Comparison of ENCODE assay signal across 10 cellular contexts in genomic region chr3:33063651-33064051, GRCh38. TPM values are rescaled to one million over a fixed set of nuclear protein-coding genes. Genes with fewer than 3 reads are reported as not detected.
DNase-seq lines count a peak whose midpoint lies in the region; ATAC-seq, FAIRE-seq and TF ChIP-seq lines count a peak whose summit lies in the region.
"Had no signal": no experiment of that assay in that cellular context is flagged by ENCODE, and none has a peak within 500 bp of the region (broad histone marks: within the 10 kb centered on the region; RNA-seq: fewer than 3 reads in every experiment).

No MANE protein-coding gene starts in this region.

- ATAC-seq in HG02973 (IDR thresholded peaks at IDR 0.05; ENCODE audit: unreplicated experiment) = peak; percentile 62
- peak; percentile 85 for ATAC-seq in activated CD8-positive, alpha-beta T cell treated with anti-CD3 and anti-CD28 coated beads, Interleukin-2, amount 10 ng/mL, durations not matched to agents 7 days and 5 days
- no peak for ATAC-seq in heart right ventricle
- no peak for ATAC-seq in HepG2
- ATAC-seq: K562 had no signal

- POLR2A ChIA-PET in CD4-positive, alpha-beta memory T cell (lab: Charles Lee; ENCODE audit: partially characterized antibody) = interaction anchor here (0.7 to 23.3 kb wide), 12 partner anchors 9 to 112 kb away, joined by 3 to 687 read pairs (median 16); partner anchors contain the start of gene CCR4
- POLR2A ChIA-PET in activated CD8-positive, alpha-beta T cell treated with anti-CD3 and anti-CD28 coated beads, Interleukin-2, amount 10 ng/mL, durations not matched to agents 7 days and 5 days (lab: Charles Lee) = interaction anchor here (0.7 to 1.9 kb wide), 2 partner anchors 17 to 28 kb away, joined by 3 to 5 read pairs; no protein-coding TSS in a partner anchor
- POLR2A ChIA-PET in HepG2 (lab: Yijun Ruan, JAX) = no interaction called here

- in situ Hi-C loops in HepG2 (cut with HindIII; ENCODE audit: extremely low pct_ligation_motif_present, low pct_unique_long_range_greater_than_20kb) = no loop called here

- no TSS peak for BruUV-seq in HepG2 (replicated peaks; lab: Mats Ljungman, UMichigan)

- peaks cover 83% of the 10 kb centered on the region for H3K4me1 ChIP-seq in CD4-positive, alpha-beta memory T cell (ENCODE audit: insufficient read depth, low read length)
- H3K4me1 ChIP-seq in heart right ventricle (peaks cover 0 to 8% (median 0%) of the 10 kb centered on the region in 9 donors), HepG2 (ENCODE audit: insufficient read depth, low read length) (peaks cover 12% of the 10 kb centered on the region)

- no peak for FAIRE-seq in HepG2 (lab: Jason Lieb, UNC)
- FAIRE-seq in urothelium cell line (lab: Jason Lieb, UNC) = no peak
- FAIRE-seq: bronchial epithelial cell, K562 had no signal

- no peak overlapping the region for H3K9ac ChIP-seq in HepG2 (ENCODE audit: insufficient read depth, low read depth, low read length)

- TF ChIP-seq EP300 in HepG2 (IDR thresholded peaks at IDR 0.05; ENCODE audit: low read depth in 2 of 2, low read length in 2 of 2) (no peak), HepG2 (CRISPR knock-in tag; IDR thresholded peaks at IDR 0.05; ENCODE audit: borderline replicate concordance) (no peak)

- TF ChIP-seq POLR2A in HepG2 (IDR thresholded peaks at IDR 0.05; ENCODE audit: insufficient read depth in 1 of 2, low read depth in 2 of 2, low read length in 2 of 2) = no peak

- no peaks in the 10 kb centered on the region for H3K9me3 ChIP-seq in CD4-positive, alpha-beta memory T cell (ENCODE audit: control insufficient read depth in 1 of 2, low read length in 2 of 2)
- H3K9me3 ChIP-seq in heart right ventricle (no peaks in the 10 kb centered on the region), HepG2 (ENCODE audit: low read length) (no peaks in the 10 kb centered on the region)

- H2AFZ ChIP-seq in HepG2 (ENCODE audit: low read length) = no peak overlapping the region

- no peak overlapping the region for H3K4me2 ChIP-seq in HepG2 (ENCODE audit: low read depth, low read length)

- H3K27me3 ChIP-seq in CD4-positive, alpha-beta memory T cell (ENCODE audit: insufficient read depth, low read length) = no peaks in the 10 kb centered on the region
- no peaks in the 10 kb centered on the region for H3K27me3 ChIP-seq in heart right ventricle
- H3K27me3 ChIP-seq in HepG2 (ENCODE audit: control insufficient read depth in 1 of 2, insufficient read depth in 2 of 2, low read length in 2 of 2) = no peaks in the 10 kb centered on the region

- WGBS in heart right ventricle, 2 donors = 69 to 78% methylated on average over 4 of the region's 4 CpGs
- 85% methylated on average over 4 of the region's 4 CpGs for WGBS in HepG2 (ENCODE audit: low lambda C conversion rate)

- H3K36me3 Mint-ChIP-seq in CD4-positive, alpha-beta memory T cell = peaks cover 22 to 33% of the 10 kb centered on the region in 2 donors
- H3K36me3 Mint-ChIP-seq in activated CD8-positive, alpha-beta T cell treated with anti-CD3 and anti-CD28 coated beads, Interleukin-2, amount 10 ng/mL, durations not matched to agents 7 days and 5 days (ENCODE audit: low read depth) = peaks cover 56% of the 10 kb centered on the region
- peaks cover 11 to 34% (median 22%) of the 10 kb centered on the region in 3 donors for H3K36me3 Mint-ChIP-seq in immature natural killer cell

- H3K79me2 ChIP-seq in HepG2 (ENCODE audit: insufficient read depth, low read length) = no peaks in the 10 kb centered on the region

- intact Hi-C loops in CD4-positive, alpha-beta memory T cell (cut with micrococcal nuclease) = loop anchor here (1.0 to 2.0 kb wide), 3 partner anchors 8 to 40 kb away; no protein-coding TSS in a partner anchor
- intact Hi-C loops in heart right ventricle (cut with DNase I) (loop anchor here in 1 of 10 donors (10.0 kb wide), 1 partner anchor 109 kb away; the partner anchor contains the start of gene CCR4), HepG2 (cut with micrococcal nuclease; ENCODE audit: unreplicated experiment) (no loop called here)

- peak overlapping the region; percentile 71 for H3K27ac ChIP-seq in CD4-positive, alpha-beta memory T cell (ENCODE audit: low read depth, low read length)
- H3K27ac ChIP-seq in heart right ventricle (peak overlapping the region in 1 of 10 donors; percentile 10), HepG2 (ENCODE audit: extremely low read length, insufficient read depth, low read length) (no peak overlapping the region)

- TF ChIP-seq CTCF in heart right ventricle (IDR thresholded peaks at IDR 0.05) (no peak), HepG2 (CRISPR knock-in tag; IDR thresholded peaks at IDR 0.05) (no peak)

- no peak overlapping the region for H3K4me3 ChIP-seq in CD4-positive, alpha-beta memory T cell (ENCODE audit: low read length in 2 of 2)
- H3K4me3 ChIP-seq in heart right ventricle (no peak overlapping the region), HepG2 (replicated peaks in 1 of 3; ENCODE audit: insufficient read depth in 1 of 3, low read depth in 2 of 3, low read length in 3 of 3) (no peak overlapping the region)
- H3K4me3 ChIP-seq: K562 had no signal

- peaks cover 60 to 91% (median 73%) of the 10 kb centered on the region in 4 donors for H3K4me1 Mint-ChIP-seq in CD4-positive, alpha-beta memory T cell
- peaks cover 73% of the 10 kb centered on the region for H3K4me1 Mint-ChIP-seq in activated CD8-positive, alpha-beta T cell treated with anti-CD3 and anti-CD28 coated beads, Interleukin-2, amount 10 ng/mL, durations not matched to agents 7 days and 5 days (ENCODE audit: low read depth)
- H3K4me1 Mint-ChIP-seq in immature natural killer cell = peaks cover 17 to 22% of the 10 kb centered on the region in 2 donors

- peak; percentile 48 to 84 (median 49) for DNase-seq in CD4-positive, alpha-beta memory T cell
- peak; percentile 78 for DNase-seq in activated CD8-positive, alpha-beta T cell treated with anti-CD3 and anti-CD28 coated beads, Interleukin-2, amount 10 ng/mL, durations not matched to agents 7 days and 5 days
- DNase-seq in immature natural killer cell (peak in 1 of 3 donors; percentile 9), heart right ventricle (no peak), HepG2 (ENCODE audit: low spot score) (no peak), NCI-H510A treated with DMSO at 0.1 percent for 48 hours (lab: John Stamatoyannopoulos, UW) (no peak), urothelium cell line (ENCODE audit: low spot score) (no peak)

- H4K20me1 ChIP-seq in HepG2 (ENCODE audit: insufficient read depth, low read length) = no peaks in the 10 kb centered on the region

- H3K27me3 Mint-ChIP-seq in CD4-positive, alpha-beta memory T cell = no peaks in the 10 kb centered on the region
- H3K27me3 Mint-ChIP-seq in activated CD8-positive, alpha-beta T cell treated with anti-CD3 and anti-CD28 coated beads, Interleukin-2, amount 10 ng/mL, durations not matched to agents 7 days and 5 days (ENCODE audit: low read depth) = no peaks in the 10 kb centered on the region
- H3K27me3 Mint-ChIP-seq in immature natural killer cell (ENCODE audit: low read depth in 3 of 3) = peaks cover 0 to 3% (median 2%) of the 10 kb centered on the region in 3 donors

- peaks cover 0 to 1% (median 0%) of the 10 kb centered on the region in 8 donors for H3K9me3 Mint-ChIP-seq in CD4-positive, alpha-beta memory T cell
- no peaks in the 10 kb centered on the region for H3K9me3 Mint-ChIP-seq in activated CD8-positive, alpha-beta T cell treated with anti-CD3 and anti-CD28 coated beads, Interleukin-2, amount 10 ng/mL, durations not matched to agents 7 days and 5 days (ENCODE audit: insufficient read depth)
- no peaks in the 10 kb centered on the region for H3K9me3 Mint-ChIP-seq in immature natural killer cell

- peak overlapping the region; percentile 89 to 100 (median 99) for H3K27ac Mint-ChIP-seq in CD4-positive, alpha-beta memory T cell
- peak overlapping the region; percentile 89 for H3K27ac Mint-ChIP-seq in activated CD8-positive, alpha-beta T cell treated with anti-CD3 and anti-CD28 coated beads, Interleukin-2, amount 10 ng/mL, durations not matched to agents 7 days and 5 days
- H3K27ac Mint-ChIP-seq in immature natural killer cell = peak overlapping the region in 5 of 6 donors; percentile 3 to 72 (median 48)

- CTCF ChIA-PET in CD4-positive, alpha-beta memory T cell (lab: Charles Lee; ENCODE audit: partially characterized antibody) = interaction anchor here (0.7 to 17.3 kb wide), 11 partner anchors 9 to 113 kb away, joined by 3 to 402 read pairs (median 14); partner anchors contain the start of gene CCR4
- CTCF ChIA-PET in activated CD8-positive, alpha-beta T cell treated with anti-CD3 and anti-CD28 coated beads, Interleukin-2, amount 10 ng/mL, durations not matched to agents 7 days and 5 days (lab: Charles Lee) = interaction anchor here (0.9 to 5.3 kb wide), 6 partner anchors 10 to 116 kb away, joined by 3 to 58 read pairs (median 6); no protein-coding TSS in a partner anchor
- CTCF ChIA-PET in HepG2 (lab: Yijun Ruan, JAX; ENCODE audit: low intra/inter-chr PET ratio, low total read pairs) = no interaction called here

- H3K36me3 ChIP-seq in CD4-positive, alpha-beta memory T cell (ENCODE audit: insufficient read depth, low read length) = peaks cover 3% of the 10 kb centered on the region
- H3K36me3 ChIP-seq in heart right ventricle (peaks cover 0 to 97% (median 26%) of the 10 kb centered on the region in 9 donors), HepG2 (replicated peaks in 1 of 2; ENCODE audit: control insufficient read depth in 1 of 2, insufficient read depth in 2 of 2, low read length in 2 of 2) (peaks cover 5 to 41% of the 10 kb centered on the region in 2 experiments; a peak in 4 of 5 replicates)

- no peak for TF ChIP-seq RAD21 in HepG2 (CRISPR knock-in tag; IDR thresholded peaks at IDR 0.05)

- H3K4me3 Mint-ChIP-seq in CD4-positive, alpha-beta memory T cell = peak overlapping the region; percentile 7 to 86 (median 78)
- H3K4me3 Mint-ChIP-seq in activated CD8-positive, alpha-beta T cell treated with anti-CD3 and anti-CD28 coated beads, Interleukin-2, amount 10 ng/mL, durations not matched to agents 7 days and 5 days = peak overlapping the region; percentile 52
- peak overlapping the region in 2 of 5 donors; percentile 5 to 33 for H3K4me3 Mint-ChIP-seq in immature natural killer cell

RNA-seq across cellular contexts. Expression of gene GLB1, which starts 33.3 kb away (rescaled TPM):
- 10 to 100 TPM; 45.8 to 47.0 TPM for total RNA-seq in CD4-positive, alpha-beta memory T cell
- 10 to 100 TPM; 43.6 to 46.8 TPM for polyA plus RNA-seq in CD4-positive, alpha-beta memory T cell
- total RNA-seq in activated CD8-positive, alpha-beta T cell treated with anti-CD3 and anti-CD28 coated beads, Interleukin-2, amount 10 ng/mL, durations not matched to agents 7 days and 5 days = 10 to 100 TPM; 37.8 to 38.7 TPM
- polyA plus RNA-seq in immature natural killer cell (10 to 100 TPM; 36.8 to 60.0 (median 47.2) TPM), heart right ventricle (10 to 100 TPM in 1 of 2 donors, 1 to 10 TPM in 1; 4.0 to 13.4 TPM), HepG2 (2011; rRNA removed) (113 and 128 TPM in 2 replicates)
- total RNA-seq in heart right ventricle (10 to 100 TPM; 18.1 to 32.9 (median 20.7) TPM), HepG2 (2016; rRNA removed; fragmentation: Illumina TruSeq; extraction: Trizol) (33.0 and 67.1 TPM in 2 replicates)
- 7.8 and 8.7 TPM in 2 replicates for total RNA-seq in HepG2 (2016; cell fraction: cytosol; rRNA removed; fragmentation: Illumina TruSeq; extraction: Trizol; ENCODE audit: low read depth)
- total RNA-seq in HepG2 (2016; cell fraction: insoluble cytoplasmic fraction; rRNA removed; fragmentation: Illumina TruSeq; extraction: Trizol) = 35.9 and 65.9 TPM in 2 replicates
- 12.8 and 15.8 TPM in 2 replicates for total RNA-seq in HepG2 (2016; cell fraction: membrane; rRNA removed; fragmentation: Illumina TruSeq; extraction: Trizol)
- 56.9 and 66.9 TPM in 2 replicates for total RNA-seq in HepG2 (2016; cell fraction: nucleus; rRNA removed; fragmentation: Illumina TruSeq; extraction: Trizol)
- polyA plus RNA-seq in HepG2 (2011; cell fraction: cytosol; rRNA removed) = 84.8 and 112 TPM in 2 replicates
- polyA plus RNA-seq in HepG2 (2011; cell fraction: nucleus; rRNA removed) = 44.6 and 56.4 TPM in 2 replicates
- polyA plus RNA-seq in HepG2 (2012) = 68.1 and 93.6 TPM in 2 replicates
- polyA plus RNA-seq in HepG2 (2016; cell fraction: cytosol; fragmentation: Illumina TruSeq; extraction: Trizol; ENCODE audit: low read depth) = 5.5 and 5.9 TPM in 2 replicates
- 29.1 and 32.5 TPM in 2 replicates for polyA plus RNA-seq in HepG2 (2016; cell fraction: insoluble cytoplasmic fraction; fragmentation: Illumina TruSeq; extraction: Trizol; ENCODE audit: low read depth)
- polyA plus RNA-seq in HepG2 (2016; cell fraction: membrane; fragmentation: Illumina TruSeq; extraction: Trizol; ENCODE audit: low read depth) = 10.1 and 10.8 TPM in 2 replicates
- 67.7 and 72.3 TPM in 2 replicates for polyA plus RNA-seq in HepG2 (2016; cell fraction: nucleus; fragmentation: Illumina TruSeq; extraction: Trizol; ENCODE audit: insufficient read depth, low read depth)
- 68.3 and 118 TPM in 2 replicates for polyA minus RNA-seq in HepG2 (2011; rRNA and poly(A)+ RNA removed; ENCODE audit: low replicate concordance)
- polyA minus RNA-seq in HepG2 (2011; cell fraction: cytosol; rRNA and poly(A)+ RNA removed) = 52.8 and 100 TPM in 2 replicates
- 33.3 and 50.8 TPM in 2 replicates for polyA minus RNA-seq in HepG2 (2011; cell fraction: nucleus; rRNA and poly(A)+ RNA removed)

RNA-seq across cellular contexts. Expression of gene TMPPE, which starts 33.3 kb away (rescaled TPM):
- total RNA-seq in CD4-positive, alpha-beta memory T cell = 10 to 100 TPM; 12.9 to 13.6 TPM
- 1 to 10 TPM in 1 of 2 donors, under 1 TPM in 1; 0.50 to 1.9 TPM for polyA plus RNA-seq in CD4-positive, alpha-beta memory T cell
- total RNA-seq in activated CD8-positive, alpha-beta T cell treated with anti-CD3 and anti-CD28 coated beads, Interleukin-2, amount 10 ng/mL, durations not matched to agents 7 days and 5 days = 10 to 100 TPM; 11.9 to 12.1 TPM
- polyA plus RNA-seq in immature natural killer cell (1 to 10 TPM in 1 of 3 donors, under 1 TPM in 1, not detected in 1; 0.10 to 2.2 TPM), heart right ventricle (under 1 TPM; 0.29 to 0.59 TPM), HepG2 (2011; rRNA removed) (1.8 and 1.9 TPM in 2 replicates)
- total RNA-seq in heart right ventricle (1 to 10 TPM; 3.2 to 7.4 (median 4.7) TPM), HepG2 (2016; rRNA removed; fragmentation: Illumina TruSeq; extraction: Trizol) (4.4 and 5.7 TPM in 2 replicates)
- 0.26 and 0.40 TPM in 2 replicates for total RNA-seq in HepG2 (2016; cell fraction: cytosol; rRNA removed; fragmentation: Illumina TruSeq; extraction: Trizol; ENCODE audit: low read depth)
- 4.5 and 5.9 TPM in 2 replicates for total RNA-seq in HepG2 (2016; cell fraction: insoluble cytoplasmic fraction; rRNA removed; fragmentation: Illumina TruSeq; extraction: Trizol)
- total RNA-seq in HepG2 (2016; cell fraction: membrane; rRNA removed; fragmentation: Illumina TruSeq; extraction: Trizol) = 1.4 and 1.6 TPM in 2 replicates
- 11.1 and 12.5 TPM in 2 replicates for total RNA-seq in HepG2 (2016; cell fraction: nucleus; rRNA removed; fragmentation: Illumina TruSeq; extraction: Trizol)
- polyA plus RNA-seq in HepG2 (2011; cell fraction: cytosol; rRNA removed) = 1.6 and 1.8 TPM in 2 replicates
- 5.0 and 5.7 TPM in 2 replicates for polyA plus RNA-seq in HepG2 (2011; cell fraction: nucleus; rRNA removed)
- 0.65 and 0.80 TPM in 2 replicates for polyA plus RNA-seq in HepG2 (2012)
- polyA plus RNA-seq in HepG2 (2016; cell fraction: cytosol; fragmentation: Illumina TruSeq; extraction: Trizol; ENCODE audit: low read depth) = 0.08 and 0.10 TPM in 2 replicates
- 0.82 and 0.84 TPM in 2 replicates for polyA plus RNA-seq in HepG2 (2016; cell fraction: insoluble cytoplasmic fraction; fragmentation: Illumina TruSeq; extraction: Trizol; ENCODE audit: low read depth)
- 0.21 and 0.29 TPM in 2 replicates for polyA plus RNA-seq in HepG2 (2016; cell fraction: membrane; fragmentation: Illumina TruSeq; extraction: Trizol; ENCODE audit: low read depth)
- 1.8 and 2.0 TPM in 2 replicates for polyA plus RNA-seq in HepG2 (2016; cell fraction: nucleus; fragmentation: Illumina TruSeq; extraction: Trizol; ENCODE audit: insufficient read depth, low read depth)
- polyA minus RNA-seq in HepG2 (2011; rRNA and poly(A)+ RNA removed; ENCODE audit: low replicate concordance) = 22.3 and 28.3 TPM in 2 replicates
- 6.1 and 6.3 TPM in 2 replicates for polyA minus RNA-seq in HepG2 (2011; cell fraction: cytosol; rRNA and poly(A)+ RNA removed)
- polyA minus RNA-seq in HepG2 (2011; cell fraction: nucleus; rRNA and poly(A)+ RNA removed) = 14.9 and 19.1 TPM in 2 replicates

RNA-seq across cellular contexts. Expression of gene CRTAP, which starts 50.2 kb away (rescaled TPM):
- total RNA-seq in CD4-positive, alpha-beta memory T cell = 10 to 100 TPM; 75.4 to 84.4 TPM
- 100 to 1,000 TPM in 1 of 2 donors, 10 to 100 TPM in 1; 100.0 to 109 TPM for polyA plus RNA-seq in CD4-positive, alpha-beta memory T cell
- 10 to 100 TPM; 21.2 to 22.5 TPM for total RNA-seq in activated CD8-positive, alpha-beta T cell treated with anti-CD3 and anti-CD28 coated beads, Interleukin-2, amount 10 ng/mL, durations not matched to agents 7 days and 5 days
- polyA plus RNA-seq in immature natural killer cell (100 to 1,000 TPM in 1 of 3 donors, 10 to 100 TPM in 2; 57.8 to 102 (median 58.7) TPM), heart right ventricle (10 to 100 TPM; 17.5 to 57.9 TPM), HepG2 (2011; rRNA removed) (86.2 and 119 TPM in 2 replicates)
- total RNA-seq in heart right ventricle (100 to 1,000 TPM in 3 of 10 donors, 10 to 100 TPM in 7; 72.8 to 120 (median 88.4) TPM), HepG2 (2016; rRNA removed; fragmentation: Illumina TruSeq; extraction: Trizol) (46.1 and 54.2 TPM in 2 replicates)
- total RNA-seq in HepG2 (2016; cell fraction: cytosol; rRNA removed; fragmentation: Illumina TruSeq; extraction: Trizol; ENCODE audit: low read depth) = 26.6 and 28.3 TPM in 2 replicates
- total RNA-seq in HepG2 (2016; cell fraction: insoluble cytoplasmic fraction; rRNA removed; fragmentation: Illumina TruSeq; extraction: Trizol) = 34.2 and 54.9 TPM in 2 replicates
- 85.6 and 91.0 TPM in 2 replicates for total RNA-seq in HepG2 (2016; cell fraction: membrane; rRNA removed; fragmentation: Illumina TruSeq; extraction: Trizol)
- total RNA-seq in HepG2 (2016; cell fraction: nucleus; rRNA removed; fragmentation: Illumina TruSeq; extraction: Trizol) = 39.9 and 50.8 TPM in 2 replicates
- 84.4 and 95.4 TPM in 2 replicates for polyA plus RNA-seq in HepG2 (2011; cell fraction: cytosol; rRNA removed)
- 22.0 and 27.3 TPM in 2 replicates for polyA plus RNA-seq in HepG2 (2011; cell fraction: nucleus; rRNA removed)
- polyA plus RNA-seq in HepG2 (2012) = 67.7 and 77.4 TPM in 2 replicates
- polyA plus RNA-seq in HepG2 (2016; cell fraction: cytosol; fragmentation: Illumina TruSeq; extraction: Trizol; ENCODE audit: low read depth) = 56.8 and 61.8 TPM in 2 replicates
- 67.1 and 72.0 TPM in 2 replicates for polyA plus RNA-seq in HepG2 (2016; cell fraction: insoluble cytoplasmic fraction; fragmentation: Illumina TruSeq; extraction: Trizol; ENCODE audit: low read depth)
- polyA plus RNA-seq in HepG2 (2016; cell fraction: membrane; fragmentation: Illumina TruSeq; extraction: Trizol; ENCODE audit: low read depth) = 112 and 133 TPM in 2 replicates
- 93.0 and 101 TPM in 2 replicates for polyA plus RNA-seq in HepG2 (2016; cell fraction: nucleus; fragmentation: Illumina TruSeq; extraction: Trizol; ENCODE audit: insufficient read depth, low read depth)
- polyA minus RNA-seq in HepG2 (2011; rRNA and poly(A)+ RNA removed; ENCODE audit: low replicate concordance) = 51.0 and 179 TPM in 2 replicates
- 49.0 and 49.8 TPM in 2 replicates for polyA minus RNA-seq in HepG2 (2011; cell fraction: cytosol; rRNA and poly(A)+ RNA removed)
- 10.0 and 11.6 TPM in 2 replicates for polyA minus RNA-seq in HepG2 (2011; cell fraction: nucleus; rRNA and poly(A)+ RNA removed)

Comparison
In these comparisons a context has a peak if more than half of its experiments do, and no peak if none do; other contexts are left out.
1. DNase-seq: peak in CD4-positive, alpha-beta memory T cell (5 of 5) and activated CD8-positive, alpha-beta T cell treated with anti-CD3 and anti-CD28 coated beads, Interleukin-2, amount 10 ng/mL, durations not matched to agents 7 days and 5 days (single experiment); none in heart right ventricle (0 of 2), HepG2 (single experiment), NCI-H510A treated with DMSO at 0.1 percent for 48 hours (single experiment) and urothelium cell line (single experiment).
2. H3K27ac Mint-ChIP-seq: peak in every context shown above with its lines; median percentile 99 in CD4-positive, alpha-beta memory T cell; 89 in activated CD8-positive, alpha-beta T cell treated with anti-CD3 and anti-CD28 coated beads, Interleukin-2, amount 10 ng/mL, durations not matched to agents 7 days and 5 days; 48 in immature natural killer cell.
3. ATAC-seq: peak in HG02973 (single experiment) and activated CD8-positive, alpha-beta T cell treated with anti-CD3 and anti-CD28 coated beads, Interleukin-2, amount 10 ng/mL, durations not matched to agents 7 days and 5 days (single experiment); none in heart right ventricle (0 of 8) and HepG2 (single experiment).